In the genomic region with DNA sequence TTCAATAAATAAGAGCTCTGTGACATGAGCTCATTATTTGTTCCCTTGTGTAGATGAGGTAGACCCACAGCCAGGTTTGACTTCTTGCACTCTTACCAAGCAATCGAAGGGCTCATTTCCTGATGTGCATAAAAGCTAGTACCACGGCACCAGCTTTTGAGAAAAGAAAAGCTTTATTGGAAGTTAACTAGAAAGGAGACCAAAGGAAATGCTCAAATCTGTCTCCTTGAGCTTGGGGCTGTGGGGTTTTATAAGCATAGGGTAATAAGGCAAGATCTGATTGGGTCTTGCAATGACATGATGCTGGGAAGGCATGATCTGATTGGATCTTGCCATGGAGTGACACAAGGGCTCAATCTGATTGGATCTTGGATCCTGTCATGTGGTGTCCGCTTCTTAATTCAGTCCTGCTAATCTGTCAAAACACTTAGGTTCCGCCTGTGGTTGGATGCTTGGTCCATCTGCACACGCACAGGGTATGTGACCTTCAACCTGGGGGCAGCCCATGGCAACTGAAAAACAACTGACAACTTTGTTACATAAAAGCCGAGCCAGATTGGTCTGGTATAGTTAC, we compare ENCODE assay signal across 18 cellular contexts. TPM values are rescaled to one million over a fixed set of nuclear protein-coding genes. Genes with fewer than 3 reads are reported as not detected.
DNase-seq lines count a peak whose midpoint lies in the region; ATAC-seq, FAIRE-seq and TF ChIP-seq lines count a peak whose summit lies in the region.
"Had no signal": no experiment of that assay in that cellular context is flagged by ENCODE, and none has a peak within 500 bp of the region (broad histone marks: within the 10 kb centered on the region; RNA-seq: fewer than 3 reads in every experiment).

No MANE protein-coding gene starts in this region.

- DNase-seq in DMS 273 (lab: John Stamatoyannopoulos, UW; ENCODE audit: unreplicated experiment) (peak; percentile 7), DMS 273 treated with DMSO at 0.1 percent for 48 hours (lab: John Stamatoyannopoulos, UW) (no peak), K562 (ENCODE audit: extremely low read depth in 1 of 4, low spot score in 3 of 4) (peak in 2 of 4 experiments; percentile 13 to 24), myocyte (ENCODE audit: low read depth) (peak; percentile 87), AG08396 (ENCODE audit: low spot score) (no peak)
- DNase-seq: CD8-positive, alpha-beta memory T cell; KBM-7; NCI-H1092; NCI-H1694; NK-92 treated with Interleukin-12 subunit alpha and Interleukin-12 subunit beta, amount 100 ng/mL, for 24 hours; SHP77 had no signal

- H3K9me1 ChIP-seq in K562 (ENCODE audit: control insufficient read depth, insufficient read depth, low read length): no peaks in the 10 kb centered on the region

- CTCF ChIA-PET in K562 (lab: Yijun Ruan, JAX; ENCODE audit: low intra/inter-chr PET ratio): no interaction called here

- H3K4me1 ChIP-seq in K562 (replicated peaks in 1 of 2; ENCODE audit: control insufficient read depth in 2 of 2, insufficient read depth in 2 of 2, low read length in 2 of 2): no peaks in the 10 kb centered on the region

- 0% methylated on average over 6 of the region's 6 CpGs for WGBS in K562 (ENCODE audit: insufficient coverage, low coverage, missing lambda C conversion rate)

- H3K4me3 ChIP-seq in K562: no peak overlapping the region
- H3K4me3 ChIP-seq: BLaER1 treated with 17β-estradiol and CSF1 and Interleukin-3, amounts not matched to agents 10 nM and 100 nM had no signal

- TF ChIP-seq RAD21 in Ishikawa (IDR thresholded peaks at IDR 0.05; ENCODE audit: low read depth) (no peak), K562 (CRISPR knock-in tag; conservative IDR thresholded peaks at IDR 0.05 in 1 of 2, IDR thresholded peaks at IDR 0.05 in 1 of 2) (no peak)

- TF ChIP-seq CTCF in K562 (IDR thresholded peaks at IDR 0.05 in 2 of 3, conservative IDR thresholded peaks at IDR 0.05 in 1 of 3; ENCODE audit: insufficient read depth in 2 of 3, low read depth in 1 of 3, low read length in 3 of 3): no peak

- H3K9ac ChIP-seq in K562 (ENCODE audit: insufficient read depth in 1 of 2, low read depth in 2 of 2, low read length in 2 of 2): no peak overlapping the region
- H3K9ac ChIP-seq: BLaER1 treated with 17β-estradiol and CSF1 and Interleukin-3, amounts not matched to agents 10 nM and 100 nM had no signal

- H4K20me1 ChIP-seq in K562 (replicated peaks; ENCODE audit: control insufficient read depth, insufficient read depth, low read length): no peaks in the 10 kb centered on the region
- H4K20me1 ChIP-seq: BLaER1 treated with 17β-estradiol and CSF1 and Interleukin-3, amounts not matched to agents 10 nM and 100 nM had no signal

- POLR2A ChIA-PET in K562 (lab: Yijun Ruan, JAX): interaction anchor here (0.6 kb wide), 1 partner anchor 367 kb away, joined by 3 read pairs; no protein-coding TSS in a partner anchor

- H3K27me3 ChIP-seq in K562 (ENCODE audit: control insufficient read depth in 2 of 2, insufficient read depth in 2 of 2, low read length in 2 of 2): no peaks in the 10 kb centered on the region; a peak in 2 of 5 replicates
- H3K27me3 ChIP-seq: BLaER1 treated with 17β-estradiol and CSF1 and Interleukin-3, amounts not matched to agents 10 nM and 100 nM had no signal

- no peak overlapping the region for H2AFZ ChIP-seq in K562 (ENCODE audit: low read depth, low read length)

- no peaks in the 10 kb centered on the region for H3K79me2 ChIP-seq in K562 (ENCODE audit: control insufficient read depth, insufficient read depth, low read length)

- BruUV-seq in K562 (replicated peaks; lab: Mats Ljungman, UMichigan): no TSS peak

- no peak for FAIRE-seq in K562 (lab: Jason Lieb, UNC)
- FAIRE-seq: HTR-8/SVneo had no signal

- TF ChIP-seq EP300 in Ishikawa (IDR thresholded peaks at IDR 0.05; ENCODE audit: borderline replicate concordance) (no peak), K562 (IDR thresholded peaks at IDR 0.05; ENCODE audit: low read length) (no peak)

- no peaks in the 10 kb centered on the region for H3K9me3 ChIP-seq in K562 (replicated peaks; ENCODE audit: control insufficient read depth, insufficient read depth, low read depth, low read length)
- H3K9me3 ChIP-seq: BLaER1 treated with 17β-estradiol and CSF1 and Interleukin-3, amounts not matched to agents 10 nM and 100 nM had no signal

- no peak for TF ChIP-seq POLR2A in K562 (conservative IDR thresholded peaks at IDR 0.05)

- no peak overlapping the region for H3K27ac ChIP-seq in K562 (ENCODE audit: extremely low read depth, low read depth, low read length)
- H3K27ac ChIP-seq: 22Rv1; BLaER1 treated with 17β-estradiol and CSF1 and Interleukin-3, amounts not matched to agents 10 nM and 100 nM had no signal

- H3K4me2 ChIP-seq in K562 (ENCODE audit: insufficient read depth, low read length): no peak overlapping the region
- H3K4me2 ChIP-seq: BLaER1 treated with 17β-estradiol and CSF1 and Interleukin-3, amounts not matched to agents 10 nM and 100 nM had no signal

- in situ Hi-C loops in K562 (cut with MboI): no loop called here

- intact Hi-C loops in K562 (cut with micrococcal nuclease): no loop called here

- no peaks in the 10 kb centered on the region for H3K36me3 ChIP-seq in K562 (ENCODE audit: control insufficient read depth, insufficient read depth, low read length)
- H3K36me3 ChIP-seq: BLaER1 treated with 17β-estradiol and CSF1 and Interleukin-3, amounts not matched to agents 10 nM and 100 nM had no signal

- ATAC-seq in K562 (peak; percentile 50; the same call in 2 of the 3 replicates), GM21737 (IDR thresholded peaks at IDR 0.05; ENCODE audit: unreplicated experiment) (no peak), GM21390 (IDR thresholded peaks at IDR 0.05; ENCODE audit: unreplicated experiment) (no peak)
- ATAC-seq: HCT116 had no signal

TF ChIP-seq in Ishikawa, 13 proteins besides CTCF, POLR2A, EP300 and RAD21:
- TF ChIP-seq ZBTB7A (IDR thresholded peaks at IDR 0.05; ENCODE audit: low read depth): no peak
- TF ChIP-seq, protein P1, sequence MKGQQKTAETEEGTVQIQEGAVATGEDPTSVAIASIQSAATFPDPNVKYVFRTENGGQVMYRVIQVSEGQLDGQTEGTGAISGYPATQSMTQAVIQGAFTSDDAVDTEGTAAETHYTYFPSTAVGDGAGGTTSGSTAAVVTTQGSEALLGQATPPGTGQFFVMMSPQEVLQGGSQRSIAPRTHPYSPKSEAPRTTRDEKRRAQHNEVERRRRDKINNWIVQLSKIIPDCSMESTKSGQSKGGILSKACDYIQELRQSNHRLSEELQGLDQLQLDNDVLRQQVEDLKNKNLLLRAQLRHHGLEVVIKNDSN (IDR thresholded peaks at IDR 0.05): 0 out of 2 replicates have a peak, but pooled peaks have one; percentile 21

TF ChIP-seq in K562, 482 proteins besides CTCF, POLR2A, EP300 and RAD21 (continues in another document):
- TF ChIP-seq MTF1 (CRISPR knock-in tag; IDR thresholded peaks at IDR 0.05; ENCODE audit: borderline replicate concordance): no peak
- TF ChIP-seq HNRNPLL (IDR thresholded peaks at IDR 0.05; ENCODE audit: low read depth, low read length, poor library complexity, severe bottlenecking): no peak
- TF ChIP-seq, protein P2, sequence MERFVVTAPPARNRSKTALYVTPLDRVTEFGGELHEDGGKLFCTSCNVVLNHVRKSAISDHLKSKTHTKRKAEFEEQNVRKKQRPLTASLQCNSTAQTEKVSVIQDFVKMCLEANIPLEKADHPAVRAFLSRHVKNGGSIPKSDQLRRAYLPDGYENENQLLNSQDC (CRISPR knock-in tag; IDR thresholded peaks at IDR 0.05): no peak
- no peak for TF ChIP-seq NBN (IDR thresholded peaks at IDR 0.05; ENCODE audit: low read depth)
- TF ChIP-seq GABPA (tag; conservative IDR thresholded peaks at IDR 0.05; ENCODE audit: low read depth): peak; percentile 61; the same call in 1 of the 2 replicates
- no peak for TF ChIP-seq ATF7 (IDR thresholded peaks at IDR 0.05)
- TF ChIP-seq SIRT6 (IDR thresholded peaks at IDR 0.05; ENCODE audit: low read depth, low read length): no peak
- no peak for TF ChIP-seq GTF2F1 (IDR thresholded peaks at IDR 0.05; ENCODE audit: low read depth, low read length)
- no peak for TF ChIP-seq ZNF551 (CRISPR knock-in tag; IDR thresholded peaks at IDR 0.05)
- TF ChIP-seq SMARCA4 (IDR thresholded peaks at IDR 0.05): no peak
- no peak for TF ChIP-seq NCOA2 (IDR thresholded peaks at IDR 0.05; ENCODE audit: partially characterized antibody in 2 of 2)
- no peak for TF ChIP-seq ETV6 (IDR thresholded peaks at IDR 0.05; ENCODE audit: borderline replicate concordance in 1 of 2, low read depth in 2 of 2, low read length in 1 of 2)
- TF ChIP-seq ETV6 (CRISPR knock-in tag; IDR thresholded peaks at IDR 0.05; ENCODE audit: borderline replicate concordance): no peak
- TF ChIP-seq, protein P3, sequence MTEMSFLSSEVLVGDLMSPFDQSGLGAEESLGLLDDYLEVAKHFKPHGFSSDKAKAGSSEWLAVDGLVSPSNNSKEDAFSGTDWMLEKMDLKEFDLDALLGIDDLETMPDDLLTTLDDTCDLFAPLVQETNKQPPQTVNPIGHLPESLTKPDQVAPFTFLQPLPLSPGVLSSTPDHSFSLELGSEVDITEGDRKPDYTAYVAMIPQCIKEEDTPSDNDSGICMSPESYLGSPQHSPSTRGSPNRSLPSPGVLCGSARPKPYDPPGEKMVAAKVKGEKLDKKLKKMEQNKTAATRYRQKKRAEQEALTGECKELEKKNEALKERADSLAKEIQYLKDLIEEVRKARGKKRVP (CRISPR knock-in tag; IDR thresholded peaks at IDR 0.05): no peak
- TF ChIP-seq ZNF561 (CRISPR knock-in tag; conservative IDR thresholded peaks at IDR 0.05): no peak
- TF ChIP-seq HLTF (IDR thresholded peaks at IDR 0.05): no peak

RNA-seq across cellular contexts. Expression of a gene that starts 47.8 kb away (rescaled TPM):
- total RNA-seq in K562 (2011; cell fraction: chromatin; rRNA removed; ENCODE audit: low replicate concordance): 19.4 and 22.7 TPM in 2 replicates
- total RNA-seq in K562 (2011; cell fraction: nucleolus; rRNA removed): 15.5 and 21.2 TPM in 2 replicates
- total RNA-seq in K562 (2011; cell fraction: nucleoplasm; rRNA removed): 18.7 and 21.5 TPM in 2 replicates
- 2.8 and 4.6 TPM in 2 replicates for total RNA-seq in K562 (2014; rRNA removed)
- total RNA-seq in K562 (2014; rRNA removed; fragmentation: Illumina TruSeq; extraction: Trizol): 1.9 and 3.0 TPM in 2 replicates
- total RNA-seq in K562 (2015; rRNA removed; fragmentation: Illumina TruSeq; extraction: Trizol): 1.1 and 1.3 TPM in 2 replicates
- 4.3 and 4.5 TPM in 2 replicates for total RNA-seq in K562 (2021)
- 4.2 and 5.4 TPM in 2 replicates for polyA plus RNA-seq in K562 (2011; rRNA removed)
- polyA plus RNA-seq in K562 (2011; cell fraction: cytosol; rRNA removed): 5.9 and 6.2 TPM in 2 replicates
- polyA plus RNA-seq in K562 (2011; cell fraction: nucleus; rRNA removed): 14.6 and 19.0 TPM in 2 replicates
- polyA plus RNA-seq in K562 (2012): 2.8 and 2.9 TPM in 2 replicates
- polyA plus RNA-seq in K562 (2014; fragmentation: Illumina TruSeq; extraction: Trizol): 4.0 and 5.2 TPM in 2 replicates
- 1 to 10 TPM in 1 of 2 experiments, under 1 TPM in 1; 0.80 to 1.2 TPM for polyA plus RNA-seq in K562 (2014; fragmentation: Nextera tagmentation; extraction: Ambion mirVana)
- 2.8 and 3.7 TPM in 2 replicates for polyA plus RNA-seq in K562 (2014; rRNA removed)
- 7.8 and 8.6 TPM in 2 replicates for polyA minus RNA-seq in K562 (2011; rRNA and poly(A)+ RNA removed)
- 3.6 and 5.9 TPM in 2 replicates for polyA minus RNA-seq in K562 (2011; cell fraction: cytosol; rRNA and poly(A)+ RNA removed)
- 7.1 and 10.6 TPM in 2 replicates for polyA minus RNA-seq in K562 (2011; cell fraction: nucleus; rRNA and poly(A)+ RNA removed)
- total RNA-seq in myocyte: 23.0 and 34.6 TPM in 2 replicates
- 19.7 TPM for polyA plus RNA-seq in myocyte (2012)

Comparison
In these comparisons a context has a peak if more than half of its experiments do, and no peak if none do; other contexts are left out.
1. DNase-seq: peak in DMS 273 (single experiment) and myocyte (single experiment); none in DMS 273 treated with DMSO at 0.1 percent for 48 hours (single experiment) and AG08396 (single experiment).